In the genomic region with DNA sequence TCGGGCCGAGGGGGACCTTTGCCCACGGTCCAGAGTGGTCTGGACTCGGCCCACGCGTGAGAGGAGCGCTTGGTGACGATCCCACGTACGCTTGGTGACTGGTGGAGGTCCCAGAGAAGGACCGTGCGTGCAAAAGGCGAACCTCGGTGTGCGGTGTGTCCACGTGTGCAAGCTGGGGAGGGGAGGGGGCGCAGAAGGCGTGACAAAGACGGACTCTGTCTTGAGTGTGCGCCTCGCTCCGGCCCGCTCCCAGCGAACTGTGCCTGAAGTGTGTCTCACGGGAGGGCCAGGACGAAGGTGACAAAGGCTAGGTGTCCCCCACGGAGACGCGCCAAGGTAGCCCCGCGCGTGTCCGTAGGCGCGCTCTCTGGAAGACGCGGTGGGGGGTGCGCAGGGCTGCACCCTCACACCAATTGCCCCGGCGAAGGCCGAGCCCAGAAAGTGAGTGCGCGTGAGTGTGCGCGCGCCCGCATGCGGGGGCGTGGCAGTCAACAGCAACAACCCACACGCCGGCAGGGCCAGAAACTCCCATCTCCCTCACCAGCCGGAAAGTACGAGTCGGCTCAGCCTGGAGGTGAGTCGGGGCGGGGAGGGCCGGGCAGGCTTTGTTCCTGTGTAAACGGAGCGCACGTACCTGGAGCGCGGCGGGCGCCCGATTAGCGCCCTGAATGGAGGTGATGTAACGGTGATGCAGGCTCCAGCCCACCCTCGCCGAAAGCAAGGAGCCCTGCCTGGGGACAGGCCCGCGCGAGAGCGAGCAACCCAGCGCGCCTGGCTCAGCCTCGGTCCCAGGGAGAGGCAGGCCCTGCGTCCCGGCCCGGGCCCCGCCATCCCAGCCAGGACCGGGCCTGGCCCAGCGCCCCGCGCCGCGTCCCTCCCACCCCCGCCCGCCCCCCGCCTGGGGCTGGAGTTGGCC, we compare ENCODE assay signal across 8 cellular contexts. TPM values are rescaled to one million over a fixed set of nuclear protein-coding genes. Genes with fewer than 3 reads are reported as not detected.
DNase-seq lines count a peak whose midpoint lies in the region; ATAC-seq and TF ChIP-seq lines count a peak whose summit lies in the region.

A gene with protein sequence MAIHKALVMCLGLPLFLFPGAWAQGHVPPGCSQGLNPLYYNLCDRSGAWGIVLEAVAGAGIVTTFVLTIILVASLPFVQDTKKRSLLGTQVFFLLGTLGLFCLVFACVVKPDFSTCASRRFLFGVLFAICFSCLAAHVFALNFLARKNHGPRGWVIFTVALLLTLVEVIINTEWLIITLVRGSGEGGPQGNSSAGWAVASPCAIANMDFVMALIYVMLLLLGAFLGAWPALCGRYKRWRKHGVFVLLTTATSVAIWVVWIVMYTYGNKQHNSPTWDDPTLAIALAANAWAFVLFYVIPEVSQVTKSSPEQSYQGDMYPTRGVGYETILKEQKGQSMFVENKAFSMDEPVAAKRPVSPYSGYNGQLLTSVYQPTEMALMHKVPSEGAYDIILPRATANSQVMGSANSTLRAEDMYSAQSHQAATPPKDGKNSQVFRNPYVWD (plus strand): TSS at position 521 of the 916 bp plus-strand sequence. CDS start 7,689 bp downstream, outside the sequence.

- no peak for TF ChIP-seq CTCF in 22Rv1 (IDR thresholded peaks at IDR 0.05)
- TF ChIP-seq CTCF in glutamatergic neuron (IDR thresholded peaks at IDR 0.05; ENCODE audit: partially characterized antibody, unreplicated experiment) = no peak
- TF ChIP-seq CTCF in omental fat pad (IDR thresholded peaks at IDR 0.05) = no peak

- peak within 1 kb of the TSS; percentile 92 for H3K27ac Mint-ChIP-seq in glutamatergic neuron (ENCODE audit: unreplicated experiment)

- ATAC-seq in GM21381 (IDR thresholded peaks at IDR 0.05; ENCODE audit: unreplicated experiment) = peak; percentile 47
- ATAC-seq in omental fat pad (ENCODE audit: low FRiP score) = peak; percentile 40
- ATAC-seq in GM19035 (IDR thresholded peaks at IDR 0.05; ENCODE audit: unreplicated experiment) = no peak

- peak within 1 kb of the TSS; percentile 93 for H3K4me3 Mint-ChIP-seq in glutamatergic neuron (ENCODE audit: unreplicated experiment)

- peaks cover 9% of the 10 kb centered on the region for H3K9me3 Mint-ChIP-seq in glutamatergic neuron (ENCODE audit: unreplicated experiment)

- H3K4me3 ChIP-seq in urinary bladder (ENCODE audit: low read depth, low read length) = peak within 1 kb of the TSS; percentile 80

- no peaks in the 10 kb centered on the region for H3K4me1 ChIP-seq in urinary bladder (ENCODE audit: insufficient read depth)

- peaks cover 30% of the 10 kb centered on the region for H3K4me1 Mint-ChIP-seq in glutamatergic neuron (ENCODE audit: low read depth, unreplicated experiment)

- H3K36me3 ChIP-seq in urinary bladder (ENCODE audit: insufficient read depth) = no peaks in the 10 kb centered on the region

- under 1% methylated on average over 89 of the region's 89 CpGs for WGBS in urinary bladder

- peak within 1 kb of the TSS; percentile 27; the same call in 1 of the 2 replicates for H3K27ac ChIP-seq in 22Rv1
- peak within 1 kb of the TSS; percentile 98 for H3K27ac ChIP-seq in urinary bladder (ENCODE audit: low read depth)

- H3K36me3 Mint-ChIP-seq in glutamatergic neuron (ENCODE audit: unreplicated experiment) = no peaks in the 10 kb centered on the region

- DNase-seq in NCI-H446 treated with DMSO at 0.1 percent for 48 hours (lab: John Stamatoyannopoulos, UW) = peak; percentile 13
- DNase-seq in activated gamma-delta T cell (lab: John Stamatoyannopoulos, UW) = peak; percentile 24
- peak; percentile 67 for DNase-seq in glutamatergic neuron
- DNase-seq in omental fat pad (ENCODE audit: low spot score) = no peak

- H3K27me3 Mint-ChIP-seq in glutamatergic neuron (ENCODE audit: unreplicated experiment) = peaks cover 10% of the 10 kb centered on the region

RNA-seq across cellular contexts. Expression of the gene that starts here (rescaled TPM):
- total RNA-seq in glutamatergic neuron (ENCODE audit: unreplicated experiment) = 93.3 TPM
- 10 to 100 TPM; 11.5 to 29.0 (median 16.0) TPM for total RNA-seq in omental fat pad
- total RNA-seq in urinary bladder = 27.0 TPM
- polyA plus RNA-seq in urinary bladder = 40.6 TPM
